Comparison of ENCODE assay signal across 9 cellular contexts in genomic region chr19:6718741-6719539, GRCh38. TPM values are rescaled to one million over a fixed set of nuclear protein-coding genes. Genes with fewer than 3 reads are reported as not detected.
DNase-seq lines count a peak whose midpoint lies in the region; ATAC-seq, FAIRE-seq and TF ChIP-seq lines count a peak whose summit lies in the region.
"Had no signal": no experiment of that assay in that cellular context is flagged by ENCODE, and none has a peak within 500 bp of the region (broad histone marks: within the 10 kb centered on the region; RNA-seq: fewer than 3 reads in every experiment).

No MANE protein-coding gene starts in this region.

- no peak overlapping the region for H3K23ac ChIP-seq in H1 (ENCODE audit: insufficient read length)

- H3K79me1 ChIP-seq in H1 (ENCODE audit: low read depth, low read length), result no peaks in the 10 kb centered on the region

- H2BK15ac ChIP-seq in H1 (ENCODE audit: low read length), result peak overlapping the region; percentile 53; the same call in 1 of the 2 replicates

- H3K4ac ChIP-seq in H1 (replicated peaks; ENCODE audit: insufficient read length, low read depth, low read length), result no peak overlapping the region

- ATAC-seq in PC-3 (peak; percentile 33), GM18498 (IDR thresholded peaks at IDR 0.05; ENCODE audit: unreplicated experiment) (no peak), GM19452 (IDR thresholded peaks at IDR 0.05; ENCODE audit: unreplicated experiment) (no peak), GM21381 (IDR thresholded peaks at IDR 0.05; ENCODE audit: unreplicated experiment) (no peak)

- no peak overlapping the region for H2BK20ac ChIP-seq in H1 (ENCODE audit: low read length)

- H2AK5ac ChIP-seq in H1 (ENCODE audit: low read depth, low read length), result no peak overlapping the region

- H3K18ac ChIP-seq in H1 (ENCODE audit: extremely low read depth, low read length), result no peak overlapping the region

- H3K23me2 ChIP-seq in H1 (ENCODE audit: low read depth, low read length), result peaks cover 10% of the 10 kb centered on the region

- H3K27me3 ChIP-seq in PC-3 (ENCODE audit: low read length), result no peaks in the 10 kb centered on the region
- H3K27me3 ChIP-seq in H1 (replicated peaks in 1 of 4; ENCODE audit: control insufficient read depth in 3 of 4, extremely low read depth in 1 of 4, insufficient read depth in 3 of 4, low read length in 3 of 4), result no peaks in the 10 kb centered on the region; a peak in 1 of 7 replicates
- H3K27me3 ChIP-seq in ovary, result no peaks in the 10 kb centered on the region

- peak overlapping the region; percentile 3; the same call in 1 of the 2 replicates for H2BK5ac ChIP-seq in H1 (ENCODE audit: low read depth, low read length)

- no peak overlapping the region for H3K14ac ChIP-seq in H1 (ENCODE audit: insufficient read length)

- no peak for TF ChIP-seq POLR2A in H1 (IDR thresholded peaks at IDR 0.05; ENCODE audit: control extremely low read depth in 1 of 2, low read depth in 2 of 2, low read length in 2 of 2)
- TF ChIP-seq POLR2A in ovary (IDR thresholded peaks at IDR 0.05), result no peak

- H3K79me2 ChIP-seq in PC-3 (ENCODE audit: low read length), result no peaks in the 10 kb centered on the region
- H3K79me2 ChIP-seq in H1 (ENCODE audit: control insufficient read depth in 1 of 2, insufficient read depth in 2 of 2, low read length in 2 of 2), result no peaks in the 10 kb centered on the region; a peak in 1 of 4 replicates

- H4K91ac ChIP-seq in H1 (replicated peaks; ENCODE audit: insufficient read length, low read length), result peak overlapping the region; percentile 49

- TF ChIP-seq EP300 in H1 (IDR thresholded peaks at IDR 0.05; ENCODE audit: borderline replicate concordance in 1 of 2, low read depth in 2 of 2, low read length in 2 of 2) (no peak), ovary (IDR thresholded peaks at IDR 0.05) (no peak)

- DNase-seq in GM03348 (ENCODE audit: low spot score) (peak; percentile 23), PC-3 (peak; percentile 48), H1 (ENCODE audit: low read depth in 1 of 2, low spot score in 2 of 2) (no peak), ovary (peak in 3 of 5 donors; percentile 42 to 69 (median 69)), SW480 (ENCODE audit: low spot score) (no peak)

- no peak for FAIRE-seq in H1 (lab: Jason Lieb, UNC)

- CTCF ChIA-PET in PC-3 (lab: Charles Lee), result no interaction called here
- CTCF ChIA-PET in H1 (lab: Charles Lee; ENCODE audit: partially characterized antibody), result interaction anchor here (1.0 to 7.2 kb wide), 3 partner anchors 18 to 49 kb away, joined by 3 to 31 read pairs (median 3); partner anchors contain the start of gene GPR108

- no peak for TF ChIP-seq RAD21 in H1 (IDR thresholded peaks at IDR 0.05 in 1 of 2, conservative IDR thresholded peaks at IDR 0.05 in 1 of 2; ENCODE audit: low read depth in 2 of 2, low read length in 2 of 2)

- H4K20me1 ChIP-seq in PC-3 (ENCODE audit: low read length) (no peaks in the 10 kb centered on the region), H1 (replicated peaks in 1 of 2; ENCODE audit: control insufficient read depth in 1 of 2, insufficient read depth in 2 of 2, low read length in 2 of 2) (peaks cover 0 to 6% of the 10 kb centered on the region in 2 experiments)

- H2AFZ ChIP-seq in PC-3 (ENCODE audit: low read length), result no peak overlapping the region
- H2AFZ ChIP-seq in H1 (ENCODE audit: low read length), result no peak overlapping the region

- no peak overlapping the region for H3K4me2 ChIP-seq in PC-3 (ENCODE audit: low read length)
- H3K4me2 ChIP-seq in H1 (ENCODE audit: insufficient read depth in 1 of 2, low read depth in 2 of 2, low read length in 2 of 2), result peak overlapping the region in 1 of 2 experiments; percentile 83; a peak in 1 of 4 replicates

- intact Hi-C loops in PC-3 (cut with micrococcal nuclease) (no loop called here), ovary (cut with DNase I) (no loop called here)

- TF ChIP-seq CTCF in PC-3 (conservative IDR thresholded peaks at IDR 0.05; ENCODE audit: low read depth, low read length), result no peak
- TF ChIP-seq CTCF in H1 (IDR thresholded peaks at IDR 0.05; ENCODE audit: control extremely low read depth in 1 of 3, insufficient read depth in 1 of 3, low read depth in 1 of 3, low read length in 3 of 3), result no peak
- TF ChIP-seq CTCF in ovary (IDR thresholded peaks at IDR 0.05), result no peak

- no peak overlapping the region for H4K5ac ChIP-seq in H1 (ENCODE audit: insufficient read length, low read depth, low read length)

- H3K27ac ChIP-seq in PC-3 (ENCODE audit: low read length) (no peak overlapping the region), H1 (ENCODE audit: low read depth, low read length) (no peak overlapping the region), ovary (no peak overlapping the region)

- no peak overlapping the region for H3K9ac ChIP-seq in PC-3 (ENCODE audit: low read length)
- no peak overlapping the region for H3K9ac ChIP-seq in H1 (replicated peaks in 1 of 4; ENCODE audit: extremely low read depth in 1 of 4, low read depth in 3 of 4, low read length in 3 of 4)

- 93% methylated on average over 16 of the region's 21 CpGs; no CpG with 5 or more reads in 1 of the 2 experiments for WGBS in H1 (ENCODE audit: extremely low coverage in 1 of 2, insufficient coverage in 1 of 2, insufficient read length in 1 of 2, insufficient replicate concordance in 2 of 2, low coverage in 1 of 2, low lambda C conversion rate in 2 of 2, missing lambda C conversion rate in 1 of 2), 2 experiments
- WGBS in ovary, 3 donors, result 71 to 82% (median 75%) methylated on average over 21 of the region's 21 CpGs

- no peaks in the 10 kb centered on the region for H3K9me2 ChIP-seq in PC-3 (replicated peaks; ENCODE audit: low read length)

- no peak overlapping the region for H3K56ac ChIP-seq in H1 (replicated peaks; ENCODE audit: insufficient read length, low read depth, low read length)

- no TSS peak for BruUV-seq in PC-3 (replicated peaks; lab: Mats Ljungman, UMichigan)

- H3K4me1 ChIP-seq in PC-3 (ENCODE audit: insufficient read depth, low read length), result no peaks in the 10 kb centered on the region; the same call in 1 of the 2 replicates
- peaks cover 0 to 12% (median 6%) of the 10 kb centered on the region in 4 experiments; a peak in 4 of 7 replicates for H3K4me1 ChIP-seq in H1 (replicated peaks in 1 of 4; ENCODE audit: control insufficient read depth in 3 of 4, insufficient read depth in 4 of 4, low read length in 3 of 4)
- H3K4me1 ChIP-seq in ovary (ENCODE audit: insufficient read depth), result peaks cover 3% of the 10 kb centered on the region

- POLR2A ChIA-PET in PC-3 (lab: Charles Lee; ENCODE audit: unreplicated experiment) (no interaction called here), H1 (lab: Charles Lee; ENCODE audit: partially characterized antibody) (interaction anchor here (0.6 to 1.1 kb wide), 7 partner anchors 10 to 202 kb away, joined by 3 to 4 read pairs (median 3); no protein-coding TSS in a partner anchor)

- H3F3A ChIP-seq in PC-3 (ENCODE audit: low read length, unreplicated experiment), result no peaks in the 10 kb centered on the region

- H3K9me3 ChIP-seq in PC-3 (ENCODE audit: low read length), result no peaks in the 10 kb centered on the region
- H3K9me3 ChIP-seq in H1 (ENCODE audit: insufficient read depth in 2 of 2, low read depth in 1 of 2, low read length in 1 of 2), result no peaks in the 10 kb centered on the region
- no peaks in the 10 kb centered on the region for H3K9me3 ChIP-seq in ovary

- H2BK12ac ChIP-seq in H1 (ENCODE audit: low read depth, low read length), result peak overlapping the region; percentile 90; the same call in 1 of the 2 replicates

- no peak overlapping the region for H4K8ac ChIP-seq in H1 (ENCODE audit: extremely low read depth, insufficient read depth, low read length)

- H2BK120ac ChIP-seq in H1 (replicated peaks; ENCODE audit: low read depth, low read length), result no peak overlapping the region

- H3K4me3 ChIP-seq in PC-3 (ENCODE audit: low read length) (no peak overlapping the region), H1 (ENCODE audit: extremely low read depth in 1 of 4, insufficient read depth in 2 of 4, low read depth in 3 of 4, low read length in 4 of 4) (no peak overlapping the region), ovary (peak overlapping the region; percentile 21)

- H3K36me3 ChIP-seq in PC-3 (ENCODE audit: low read depth, low read length) (no peaks in the 10 kb centered on the region), H1 (ENCODE audit: control insufficient read depth in 2 of 4, insufficient read depth in 4 of 4, low read length in 3 of 4) (no peaks in the 10 kb centered on the region; a peak in 1 of 8 replicates), ovary (no peaks in the 10 kb centered on the region)

RNA-seq across cellular contexts. Expression of gene C3, which starts 1.5 kb away (rescaled TPM):
- total RNA-seq in PC-3 (2014; rRNA removed) (13.3 and 16.9 TPM in 2 replicates), ovary (1,000 to 10,000 TPM in 4 of 7 donors, 100 to 1,000 TPM in 3; 130 to 3,887 (median 1,173) TPM)
- total RNA-seq in H1 (2021; fragmentation: NEBNext Ultra II Directional; extraction: Animal tissue kit (Norgen Biotek cat#: 25700)), result 4.2 and 6.4 TPM in 2 replicates
- polyA plus RNA-seq in H1 (2011; rRNA removed) (12.8 and 16.6 TPM in 2 replicates), ovary (1,000 to 10,000 TPM in 1 of 2 donors, 100 to 1,000 TPM in 1; 430 to 1,351 TPM)
- polyA plus RNA-seq in H1 (2011; cell fraction: cytosol; rRNA removed), result 16.0 TPM
- polyA plus RNA-seq in H1 (2011; cell fraction: nucleus; rRNA removed), result 34.2 TPM
- 11.3 to 16.8 TPM (median 13.0 TPM) in 4 replicates for polyA plus RNA-seq in H1 (2012, experiment 1 of 2)
- polyA plus RNA-seq in H1 (2012, experiment 2 of 2), result 13.6 TPM
- polyA plus RNA-seq in H1 (2013, experiment 1 of 2), result 22.5 TPM
- polyA plus RNA-seq in H1 (2013, experiment 2 of 2), result 24.4 TPM
- polyA minus RNA-seq in H1 (2011; rRNA and poly(A)+ RNA removed), result 16.2 and 28.8 TPM in 2 replicates
- polyA minus RNA-seq in H1 (2011; cell fraction: cytosol; rRNA and poly(A)+ RNA removed), result 31.9 TPM
- polyA minus RNA-seq in H1 (2011; cell fraction: nucleus; rRNA and poly(A)+ RNA removed), result 33.2 TPM

RNA-seq across cellular contexts. Expression of gene GPR108, which starts 18.4 kb away (rescaled TPM):
- total RNA-seq in PC-3 (2014; rRNA removed) (59.0 and 78.7 TPM in 2 replicates), ovary (10 to 100 TPM; 57.6 to 76.6 (median 61.0) TPM)
- 34.9 and 35.3 TPM in 2 replicates for total RNA-seq in H1 (2021; fragmentation: NEBNext Ultra II Directional; extraction: Animal tissue kit (Norgen Biotek cat#: 25700))
- polyA plus RNA-seq in H1 (2011; rRNA removed) (46.0 and 63.9 TPM in 2 replicates), ovary (10 to 100 TPM; 34.0 to 69.9 TPM)
- polyA plus RNA-seq in H1 (2011; cell fraction: cytosol; rRNA removed), result 52.1 TPM
- 160 TPM for polyA plus RNA-seq in H1 (2011; cell fraction: nucleus; rRNA removed)
- 35.3 to 46.7 TPM (median 38.7 TPM) in 4 replicates for polyA plus RNA-seq in H1 (2012, experiment 1 of 2)
- 36.3 TPM for polyA plus RNA-seq in H1 (2012, experiment 2 of 2)
- polyA plus RNA-seq in H1 (2013, experiment 1 of 2), result 47.8 TPM
- polyA plus RNA-seq in H1 (2013, experiment 2 of 2), result 49.9 TPM
- 30.4 and 47.5 TPM in 2 replicates for polyA minus RNA-seq in H1 (2011; rRNA and poly(A)+ RNA removed)
- 15.0 TPM for polyA minus RNA-seq in H1 (2011; cell fraction: cytosol; rRNA and poly(A)+ RNA removed)
- 23.3 TPM for polyA minus RNA-seq in H1 (2011; cell fraction: nucleus; rRNA and poly(A)+ RNA removed)

RNA-seq across cellular contexts. Expression of gene TRIP10, which starts 20.5 kb away (rescaled TPM):
- total RNA-seq in PC-3 (2014; rRNA removed), result 96.6 and 106 TPM in 2 replicates
- 69.3 and 69.5 TPM in 2 replicates for total RNA-seq in H1 (2021; fragmentation: NEBNext Ultra II Directional; extraction: Animal tissue kit (Norgen Biotek cat#: 25700))
- 27.8 and 38.0 TPM in 2 replicates for polyA plus RNA-seq in H1 (2011; rRNA removed)
- 46.0 TPM for polyA plus RNA-seq in H1 (2011; cell fraction: cytosol; rRNA removed)
- 69.9 TPM for polyA plus RNA-seq in H1 (2011; cell fraction: nucleus; rRNA removed)
- 66.1 to 83.1 TPM (median 77.4 TPM) in 4 replicates for polyA plus RNA-seq in H1 (2012, experiment 1 of 2)
- polyA plus RNA-seq in H1 (2012, experiment 2 of 2), result 58.7 TPM
- polyA plus RNA-seq in H1 (2013, experiment 1 of 2), result 63.3 TPM
- polyA plus RNA-seq in H1 (2013, experiment 2 of 2), result 64.1 TPM
- polyA minus RNA-seq in H1 (2011; rRNA and poly(A)+ RNA removed), result 23.1 and 26.9 TPM in 2 replicates
- 28.1 TPM for polyA minus RNA-seq in H1 (2011; cell fraction: cytosol; rRNA and poly(A)+ RNA removed)
- 24.9 TPM for polyA minus RNA-seq in H1 (2011; cell fraction: nucleus; rRNA and poly(A)+ RNA removed)
- total RNA-seq in ovary, result 100 to 1,000 TPM in 4 of 7 donors, 10 to 100 TPM in 3; 57.3 to 149 (median 120) TPM
- polyA plus RNA-seq in ovary, result 100 to 1,000 TPM in 1 of 2 donors, 10 to 100 TPM in 1; 98.7 to 106 TPM

RNA-seq across cellular contexts. Expression of gene SH2D3A, which starts 48.3 kb away (rescaled TPM):
- total RNA-seq in PC-3 (2014; rRNA removed) (141 and 162 TPM in 2 replicates), ovary (10 to 100 TPM in 1 of 7 donors, 1 to 10 TPM in 4, under 1 TPM in 2; 0.18 to 18.3 (median 1.6) TPM)
- total RNA-seq in H1 (2021; fragmentation: NEBNext Ultra II Directional; extraction: Animal tissue kit (Norgen Biotek cat#: 25700)), result 20.0 and 22.1 TPM in 2 replicates
- polyA plus RNA-seq in H1 (2011; rRNA removed) (14.5 and 22.8 TPM in 2 replicates), ovary (under 1 TPM in 1 of 2 donors, not detected in 1; 0.25 TPM)
- 18.8 TPM for polyA plus RNA-seq in H1 (2011; cell fraction: cytosol; rRNA removed)
- 34.1 TPM for polyA plus RNA-seq in H1 (2011; cell fraction: nucleus; rRNA removed)
- polyA plus RNA-seq in H1 (2012, experiment 1 of 2), result 12.6 to 18.8 TPM (median 17.6 TPM) in 4 replicates
- 15.0 TPM for polyA plus RNA-seq in H1 (2012, experiment 2 of 2)
- 32.0 TPM for polyA plus RNA-seq in H1 (2013, experiment 1 of 2)
- polyA plus RNA-seq in H1 (2013, experiment 2 of 2), result 29.0 TPM
- polyA minus RNA-seq in H1 (2011; rRNA and poly(A)+ RNA removed), result 6.1 and 7.2 TPM in 2 replicates
- 9.0 TPM for polyA minus RNA-seq in H1 (2011; cell fraction: cytosol; rRNA and poly(A)+ RNA removed)
- polyA minus RNA-seq in H1 (2011; cell fraction: nucleus; rRNA and poly(A)+ RNA removed), result 11.2 TPM
- total RNA-seq: neural crest cell had no signal

RNA-seq across cellular contexts. Expression of gene TNFSF14, which starts 49.0 kb away (rescaled TPM):
- total RNA-seq in PC-3 (2014; rRNA removed) (not detected in 2 replicates), ovary (1 to 10 TPM in 6 of 7 donors, under 1 TPM in 1; 0.58 to 9.3 (median 3.7) TPM)
- total RNA-seq in H1 (2021; fragmentation: NEBNext Ultra II Directional; extraction: Animal tissue kit (Norgen Biotek cat#: 25700)), result not detected in 2 replicates
- polyA plus RNA-seq in H1 (2011; rRNA removed) (0.03 TPM in 1 of 2 replicates, not detected in the other), ovary (1 to 10 TPM; 1.4 to 1.5 TPM)
- polyA plus RNA-seq in H1 (2011; cell fraction: cytosol; rRNA removed), result 0.03 TPM
- polyA plus RNA-seq in H1 (2011; cell fraction: nucleus; rRNA removed), result not detected
- polyA plus RNA-seq in H1 (2012, experiment 1 of 2), result 0.06 TPM in 1 of 4 replicates, not detected in the others
- not detected for polyA plus RNA-seq in H1 (2012, experiment 2 of 2)
- 0.02 TPM for polyA plus RNA-seq in H1 (2013, experiment 1 of 2)
- polyA plus RNA-seq in H1 (2013, experiment 2 of 2), result not detected
- polyA minus RNA-seq in H1 (2011; rRNA and poly(A)+ RNA removed), result not detected in 2 replicates
- polyA minus RNA-seq in H1 (2011; cell fraction: cytosol; rRNA and poly(A)+ RNA removed), result not detected
- not detected for polyA minus RNA-seq in H1 (2011; cell fraction: nucleus; rRNA and poly(A)+ RNA removed)
- total RNA-seq: neural crest cell had no signal

Comparison
In these comparisons a context has a peak if more than half of its experiments do, and no peak if none do; other contexts are left out.
1. DNase-seq: peak in GM03348 (single experiment), PC-3 (single experiment) and ovary (3 of 5); none in H1 (0 of 2) and SW480 (single experiment).